ENCODE assay signal across 7 cellular contexts in genomic region chr6:44095243-44095623, GRCh38. TPM values are rescaled to one million over a fixed set of nuclear protein-coding genes. Genes with fewer than 3 reads are reported as not detected.
DNase-seq lines count a peak whose midpoint lies in the region; ATAC-seq and TF ChIP-seq lines count a peak whose summit lies in the region.
"Not testable (repeated sequence)": the region's sequence is repeated elsewhere in the genome, so short reads cannot be mapped to it uniquely, and the experiment has no call there.

No MANE protein-coding gene starts in this region.

- ATAC-seq in left colon, result peak; percentile 19

- not testable (repeated sequence) for H3K4me2 ChIP-seq in H9 (ENCODE audit: insufficient read depth, insufficient read length, low read length); mesenchymal stem cell (ENCODE audit: low read length, poor library complexity, severe bottlenecking); neural progenitor cell

- not testable (repeated sequence) for H3K4me1 Mint-ChIP-seq in H9, neural progenitor cell

- H3K36me3 Mint-ChIP-seq in H9 (ENCODE audit: insufficient read depth in 1 of 3, low read depth in 3 of 3), result peaks cover 9 to 22% (median 20%) of the 10 kb centered on the region in 3 experiments; a peak in 6 of 7 replicates
- H3K36me3 Mint-ChIP-seq in neural progenitor cell, result not testable (repeated sequence)

- not testable (repeated sequence) for H3K36me3 ChIP-seq in colonic mucosa, neural progenitor cell, transverse colon
- H3K36me3 ChIP-seq in mesenchymal stem cell (ENCODE audit: control insufficient read depth in 1 of 2, insufficient read depth in 2 of 2, low read depth in 1 of 2, low read length in 2 of 2), result peaks cover 21 to 32% of the 10 kb centered on the region in 2 experiments

- not testable (repeated sequence) for H2AFZ ChIP-seq in H9 (ENCODE audit: low read length); mesenchymal stem cell (ENCODE audit: low read depth, low read length); neural progenitor cell (replicated peaks)

- not testable (repeated sequence) for H3K79me1 ChIP-seq in H9 (ENCODE audit: insufficient read depth, low read depth, low read length, poor library complexity, severe bottlenecking)
- peaks cover 27% of the 10 kb centered on the region for H3K79me1 ChIP-seq in mesenchymal stem cell (replicated peaks; ENCODE audit: low read length, poor library complexity, severe bottlenecking)

- not testable (repeated sequence) for H2BK15ac ChIP-seq in H9 (ENCODE audit: low read depth, low read length); mesenchymal stem cell (ENCODE audit: low read depth, poor library complexity, severe bottlenecking)

- not testable (repeated sequence) for H4K20me1 ChIP-seq in H9 (ENCODE audit: control insufficient read depth, insufficient read depth, insufficient read length)
- peaks cover 13% of the 10 kb centered on the region for H4K20me1 ChIP-seq in neural progenitor cell (ENCODE audit: low read depth)

- H3K18ac ChIP-seq in H9 (ENCODE audit: insufficient read length, low read depth, low read length); mesenchymal stem cell (ENCODE audit: low read depth in 1 of 2, low read length in 2 of 2): not testable (repeated sequence)

- not testable (repeated sequence) for H3K4me3 Mint-ChIP-seq in H9, neural progenitor cell

- H3K56ac ChIP-seq in H9 (ENCODE audit: insufficient read length, low read depth, low read length), result not testable (repeated sequence)

- H2BK20ac ChIP-seq in H9 (ENCODE audit: low read depth, low read length, poor library complexity, severe bottlenecking), result not testable (repeated sequence)

- peak overlapping the region; percentile 7; the same call in 1 of the 2 replicates for H3K27ac ChIP-seq in 22Rv1
- not testable (repeated sequence) for H3K27ac ChIP-seq in H9 (ENCODE audit: insufficient read length, low read depth, low read length); mesenchymal stem cell (ENCODE audit: low read length, poor library complexity, severe bottlenecking); neural progenitor cell
- H3K27ac ChIP-seq in colonic mucosa, result peak overlapping the region; percentile 66
- H3K27ac ChIP-seq in transverse colon, result peak overlapping the region in 3 of 4 donors; percentile 7 to 50 (median 50)

- in situ Hi-C loops in transverse colon (cut with MboI; ENCODE audit: low pct_ligation_motif_present in 1 of 4, low pct_unique_long_range_greater_than_20kb in 1 of 4, low sequenced_read_pairs in 3 of 4), result loop anchor here in 3 of 4 donors (25.0 kb wide), 2 partner anchors 433 to 483 kb away; no protein-coding TSS in a partner anchor

- DNase-seq in H9; colonic mucosa; left colon; mesenchymal stem cell; neural progenitor cell (ENCODE audit: low spot score); transverse colon: not testable (repeated sequence)

- TF ChIP-seq CTCF in 22Rv1 (IDR thresholded peaks at IDR 0.05); H9 (conservative IDR thresholded peaks at IDR 0.05); colonic mucosa (IDR thresholded peaks at IDR 0.05); neural progenitor cell (IDR thresholded peaks at IDR 0.05); transverse colon (IDR thresholded peaks at IDR 0.05): not testable (repeated sequence)

- not testable (repeated sequence) for TF ChIP-seq EP300 in transverse colon (IDR thresholded peaks at IDR 0.05; ENCODE audit: low read depth)

- not testable (repeated sequence) for H3K23me2 ChIP-seq in H9 (ENCODE audit: insufficient read length, low read depth, low read length, poor library complexity, severe bottlenecking)

- H3K23ac ChIP-seq in H9 (ENCODE audit: insufficient read length, low read depth, low read length); mesenchymal stem cell (ENCODE audit: low read length in 2 of 2): not testable (repeated sequence)

- not testable (repeated sequence) for H3K4me1 ChIP-seq in H9 (ENCODE audit: insufficient read depth, low read length); colonic mucosa; neural progenitor cell
- peaks cover 17% of the 10 kb centered on the region for H3K4me1 ChIP-seq in mesenchymal stem cell (ENCODE audit: control insufficient read depth, insufficient read depth, low read depth, low read length)
- H3K4me1 ChIP-seq in transverse colon, result peaks cover 0 to 16% (median 10%) of the 10 kb centered on the region in 4 donors

- not testable (repeated sequence) for H3K4ac ChIP-seq in H9 (ENCODE audit: low read depth, low read length); mesenchymal stem cell (ENCODE audit: low read depth in 1 of 2, low read length in 2 of 2)

- intact Hi-C loops in colonic mucosa (cut with DNase I), result loop anchor here (5.0 to 10.0 kb wide), 2 partner anchors 142 to 240 kb away; no protein-coding TSS in a partner anchor
- intact Hi-C loops in left colon (cut with DNase I, micrococcal nuclease), result loop anchor here (5.0 kb wide), 1 partner anchor 57 kb away; no protein-coding TSS in a partner anchor
- intact Hi-C loops in transverse colon (cut with DNase I; ENCODE audit: low total_unique reads), result loop anchor here (1.0 kb wide), 1 partner anchor 56 kb away; no protein-coding TSS in a partner anchor

- TF ChIP-seq POLR2A in transverse colon (IDR thresholded peaks at IDR 0.05), result not testable (repeated sequence)

- H2BK120ac ChIP-seq in H9 (ENCODE audit: low read depth, low read length, poor library complexity, severe bottlenecking); mesenchymal stem cell (ENCODE audit: low read depth, low read length): not testable (repeated sequence)

- not testable (repeated sequence) for H2AK5ac ChIP-seq in H9 (ENCODE audit: insufficient read length, low read length)
- H2AK5ac ChIP-seq in mesenchymal stem cell (ENCODE audit: low read length, severe bottlenecking), result peak overlapping the region; percentile 58

- not testable (repeated sequence) for H3K27me3 Mint-ChIP-seq in H9 (ENCODE audit: low read depth); neural progenitor cell (ENCODE audit: insufficient read depth, low read depth)

- H3K9ac ChIP-seq in H9 (ENCODE audit: extremely low read depth, insufficient read length, low read length); mesenchymal stem cell (ENCODE audit: low read length); neural progenitor cell: not testable (repeated sequence)
- H3K9ac ChIP-seq in colonic mucosa (ENCODE audit: low read depth in 2 of 2, low read length in 2 of 2), result peak overlapping the region in 1 of 2 donors; percentile 9

- H3K9me3 Mint-ChIP-seq in H9, neural progenitor cell: not testable (repeated sequence)

- not testable (repeated sequence) for H4K91ac ChIP-seq in H9 (ENCODE audit: insufficient read length, low read depth, low read length); mesenchymal stem cell (ENCODE audit: low read length)

- H4K5ac ChIP-seq in H9 (ENCODE audit: insufficient read length, low read depth, low read length), result not testable (repeated sequence)

- 0 out of 7 replicates have a peak overlapping the region, but pooled peaks of 2 of the 3 experiments have one; percentile 10 to 66 for H3K27ac Mint-ChIP-seq in H9
- peak overlapping the region; percentile 8 for H3K27ac Mint-ChIP-seq in neural progenitor cell

- no CpG with 5 or more reads among the region's 6 CpGs for WGBS in H9 (ENCODE audit: extremely low coverage, insufficient read length, low lambda C conversion rate)
- WGBS in mesenchymal stem cell, result 90% methylated on average over 6 of the region's 6 CpGs
- 43 to 67% methylated on average over 2 to 6 of the region's 6 CpGs for WGBS in transverse colon (ENCODE audit: low coverage in 1 of 2), 2 donors

- H3K79me2 ChIP-seq in H9 (ENCODE audit: insufficient read depth, low read length); neural progenitor cell (ENCODE audit: low read depth): not testable (repeated sequence)

- not testable (repeated sequence) for H3K9me3 ChIP-seq in H9 (ENCODE audit: control insufficient read depth, low read depth, low read length); colonic mucosa; mesenchymal stem cell (ENCODE audit: control insufficient read depth, low read length); neural progenitor cell (ENCODE audit: low read depth); transverse colon

- H3K27me3 ChIP-seq in H9 (ENCODE audit: insufficient read depth, low read length); colonic mucosa; mesenchymal stem cell (ENCODE audit: control insufficient read depth in 1 of 2, insufficient read depth in 1 of 2, low read length in 2 of 2); neural progenitor cell; transverse colon: not testable (repeated sequence)

- not testable (repeated sequence) for H3K14ac ChIP-seq in H9 (ENCODE audit: insufficient read depth, low read length); mesenchymal stem cell (ENCODE audit: low read length in 2 of 2)

- H4K8ac ChIP-seq in H9 (replicated peaks; ENCODE audit: insufficient read length, low read depth, low read length); mesenchymal stem cell (ENCODE audit: low read length): not testable (repeated sequence)

- H3K4me3 ChIP-seq in colonic mucosa; mesenchymal stem cell (ENCODE audit: insufficient read depth in 1 of 2, low read depth in 1 of 2, low read length in 2 of 2); neural progenitor cell; transverse colon: not testable (repeated sequence)

- not testable (repeated sequence) for H2BK5ac ChIP-seq in H9 (ENCODE audit: insufficient read length, low read length); mesenchymal stem cell (ENCODE audit: low read depth, low read length, poor library complexity, severe bottlenecking)

- not testable (repeated sequence) for H3F3A ChIP-seq in neural progenitor cell (ENCODE audit: low read depth)

- H2BK12ac ChIP-seq in H9 (ENCODE audit: insufficient read length, low read depth, low read length); mesenchymal stem cell (ENCODE audit: low read length in 2 of 2): not testable (repeated sequence)

- H3T11ph ChIP-seq in H9 (ENCODE audit: low read length), result not testable (repeated sequence)

RNA-seq across cellular contexts. Expression of gene MRPL14, which starts 32.0 kb away (rescaled TPM):
- total RNA-seq in H9 (2021) (80.1 and 80.3 TPM in 2 replicates), colonic mucosa (10 to 100 TPM; 72.0 to 77.7 TPM), left colon (10 to 100 TPM; 47.5 to 63.1 TPM), neural progenitor cell (ENCODE audit: low replicate concordance) (40.4 and 53.5 TPM in 2 replicates), transverse colon (10 to 100 TPM; 15.5 to 54.6 (median 45.9) TPM)
- 59.8 TPM for polyA plus RNA-seq in mesenchymal stem cell (2013, experiment 1 of 2)
- polyA plus RNA-seq in mesenchymal stem cell (2013, experiment 2 of 2), result 63.5 TPM

RNA-seq across cellular contexts. Expression of gene TMEM63B, which starts 32.1 kb away (rescaled TPM):
- total RNA-seq in H9 (2021) (56.3 and 56.8 TPM in 2 replicates), colonic mucosa (10 to 100 TPM; 74.3 to 95.3 TPM), left colon (100 to 1,000 TPM in 1 of 2 donors, 10 to 100 TPM in 1; 99.7 to 102 TPM), neural progenitor cell (ENCODE audit: low replicate concordance) (25.4 and 30.8 TPM in 2 replicates), transverse colon (100 to 1,000 TPM in 2 of 4 donors, 10 to 100 TPM in 2; 35.0 to 258 (median 89.4) TPM)
- 28.7 TPM for polyA plus RNA-seq in mesenchymal stem cell (2013, experiment 1 of 2)
- polyA plus RNA-seq in mesenchymal stem cell (2013, experiment 2 of 2), result 27.8 TPM
